In the genomic region with DNA sequence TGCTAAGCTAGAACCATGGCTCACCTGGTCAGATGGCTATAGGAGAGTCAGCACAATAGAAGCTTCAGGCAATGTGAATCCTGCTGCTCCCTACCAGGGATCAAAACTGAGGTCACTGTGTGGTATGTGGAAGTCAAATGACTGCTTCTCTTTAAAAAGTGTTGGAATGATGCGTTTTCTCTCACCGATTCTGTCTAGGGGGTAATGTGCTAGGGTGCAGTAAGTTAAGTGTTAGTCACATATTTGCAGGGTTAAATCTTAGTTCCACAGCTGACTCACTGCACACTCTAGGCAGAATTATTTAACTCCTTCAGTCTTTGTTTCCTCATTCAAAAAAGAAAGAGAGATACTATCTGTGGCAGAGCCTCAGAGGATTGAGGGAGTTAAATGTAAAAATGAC, we compare ENCODE assay signal across 19 cellular contexts.
DNase-seq lines count a peak whose midpoint lies in the region; ATAC-seq and TF ChIP-seq lines count a peak whose summit lies in the region.
"Had no signal": no experiment of that assay in that cellular context is flagged by ENCODE, and none has a peak within 500 bp of the region (broad histone marks: within the 10 kb centered on the region; RNA-seq: fewer than 3 reads in every experiment).

No MANE protein-coding gene starts in this region.

- in situ Hi-C loops in astrocyte of the spinal cord (cut with HindIII; ENCODE audit: low sequenced_read_pairs) = no loop called here

- no peak overlapping the region for H3K4me3 ChIP-seq in astrocyte of the spinal cord (ENCODE audit: low read depth, low read length)
- H3K4me3 ChIP-seq: right lobe of liver, stomach had no signal

- peak; percentile 86 for DNase-seq in HCEC 1CT
- DNase-seq in astrocyte of the spinal cord (ENCODE audit: low read depth, low spot score) = peak; percentile 81
- DNase-seq in kidney tubule cell (ENCODE audit: low spot score) = peak; percentile 99
- no peak for DNase-seq in MV-4-11 (lab: John Stamatoyannopoulos, UW)
- DNase-seq in GM19240 (ENCODE audit: insufficient read length, low spot score) = no peak
- no peak for DNase-seq in activated CD8-positive, alpha-beta memory T cell treated with anti-CD3 and anti-CD28 coated beads, Interleukin-2, amount 50 U/mL, for 48 hours
- DNase-seq: activated CD4-positive, alpha-beta T cell treated with anti-CD3 and anti-CD28 coated beads for 36 hours; activated T-cell treated with anti-CD3 and anti-CD28 coated beads, Interleukin-2, amount 50 U/mL, for 48 hours; Calu3; effector CD8-positive, alpha-beta T cell; glutamatergic neuron; naive thymus-derived CD8-positive, alpha-beta T cell; NCI-H1105 treated with DMSO at 0.1 percent for 48 hours; NCI-H510A; right lobe of liver; stomach had no signal

- ATAC-seq in HG02798 (IDR thresholded peaks at IDR 0.05; ENCODE audit: poor library complexity, unreplicated experiment) = no peak
- ATAC-seq: activated CD4-positive, alpha-beta T cell treated with anti-CD3 and anti-CD28 coated beads for 36 hours; HepG2; left lobe of liver; naive thymus-derived CD8-positive, alpha-beta T cell had no signal

- no peak for TF ChIP-seq CTCF in astrocyte of the spinal cord (IDR thresholded peaks at IDR 0.05; ENCODE audit: low read depth, low read length)

Comparison
In these comparisons a context has a peak if more than half of its experiments do, and no peak if none do; other contexts are left out.
1. DNase-seq: peak in HCEC 1CT (single experiment), astrocyte of the spinal cord (single experiment) and kidney tubule cell (single experiment); none in MV-4-11 (single experiment), GM19240 (single experiment) and activated CD8-positive, alpha-beta memory T cell treated with anti-CD3 and anti-CD28 coated beads, Interleukin-2, amount 50 U/mL, for 48 hours (single experiment).